ENCODE assay signal across 8 cellular contexts in the genomic region with DNA sequence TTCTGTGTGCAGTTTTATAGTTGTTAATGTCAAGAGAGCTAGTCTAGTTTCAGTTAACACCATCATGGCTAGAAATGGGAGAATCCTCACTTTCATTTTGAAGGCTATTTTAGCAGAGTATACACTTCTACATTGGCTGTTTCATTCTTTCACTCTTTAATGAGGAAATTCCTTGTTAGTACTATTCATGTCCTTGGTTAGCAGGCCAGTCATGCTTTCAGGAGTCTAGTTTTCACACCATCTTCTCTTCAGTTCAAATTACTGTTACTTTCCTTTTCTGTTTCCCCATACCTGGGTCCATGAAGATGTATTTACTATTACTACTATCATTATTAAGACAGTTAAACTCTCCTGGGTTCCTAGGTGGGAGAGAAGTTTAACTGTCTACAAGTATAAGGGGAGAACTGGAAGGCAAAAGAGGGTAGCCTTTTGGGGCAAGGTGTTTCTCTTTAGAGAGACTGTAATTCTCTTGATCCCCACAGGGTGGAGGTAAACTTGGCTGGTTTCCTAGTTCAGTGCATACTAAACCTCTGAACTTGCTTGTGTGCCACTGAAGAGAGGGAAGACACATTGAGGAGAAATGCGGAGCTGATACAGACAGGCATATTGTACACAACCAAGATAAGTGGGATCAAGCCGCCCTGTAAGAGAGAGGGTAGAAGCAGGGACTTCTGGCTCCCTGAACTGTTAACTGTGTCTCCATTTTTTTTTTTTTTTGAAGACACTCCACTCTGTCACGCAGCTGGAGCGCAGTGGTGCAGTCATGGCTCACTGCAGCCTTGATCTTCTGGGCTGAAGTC. TPM values are rescaled to one million over a fixed set of nuclear protein-coding genes. Genes with fewer than 3 reads are reported as not detected.
DNase-seq lines count a peak whose midpoint lies in the region; ATAC-seq and TF ChIP-seq lines count a peak whose summit lies in the region.

No MANE protein-coding gene starts in this region.

- ATAC-seq in HG03457 (IDR thresholded peaks at IDR 0.05; ENCODE audit: unreplicated experiment), result no peak
- no peak for ATAC-seq in GM19463 (IDR thresholded peaks at IDR 0.05; ENCODE audit: unreplicated experiment)

- DNase-seq in cardiac muscle cell (ENCODE audit: low read depth in 1 of 2, low spot score in 1 of 2) (peak; percentile 69 to 75), cardiac septum (ENCODE audit: low spot score) (no peak), MM.1S (peak; percentile 34), SK-MEL-5 (ENCODE audit: low read depth, low spot score) (peak; percentile 72), fibroblast of the conjunctiva (ENCODE audit: low read depth) (peak; percentile 40), renal cortical epithelial cell (ENCODE audit: low read depth) (peak; percentile 53)

- no peak overlapping the region for H3K4me2 ChIP-seq in MM.1S (ENCODE audit: low read depth, low read length)

- no peaks in the 10 kb centered on the region for H3K9me2 ChIP-seq in MM.1S (replicated peaks; ENCODE audit: insufficient read depth, low read length)

- no peak overlapping the region for H3K9ac ChIP-seq in MM.1S (ENCODE audit: low read length)

- in situ Hi-C loops in SK-MEL-5 (cut with HindIII; ENCODE audit: low pct_unique_long_range_greater_than_20kb, low sequenced_read_pairs), result no loop called here

- H3K9me3 ChIP-seq in cardiac muscle cell (ENCODE audit: low read depth) (no peaks in the 10 kb centered on the region), MM.1S (replicated peaks; ENCODE audit: insufficient read depth, low read length) (no peaks in the 10 kb centered on the region)

- intact Hi-C loops in cardiac septum (cut with DNase I), result loop anchor here (2.0 to 5.0 kb wide), 2 partner anchors 105 to 183 kb away; no protein-coding TSS in a partner anchor

- H3F3A ChIP-seq in MM.1S (ENCODE audit: insufficient read depth, low read length), result no peaks in the 10 kb centered on the region

- H3K27me3 ChIP-seq in cardiac muscle cell, result peaks cover 4% of the 10 kb centered on the region
- peaks cover 66% of the 10 kb centered on the region for H3K27me3 ChIP-seq in MM.1S (replicated peaks; ENCODE audit: insufficient read depth, low read length)

- H2AFZ ChIP-seq in MM.1S (ENCODE audit: low read length), result no peak overlapping the region

- H3K27ac ChIP-seq in cardiac muscle cell (no peak overlapping the region), MM.1S (ENCODE audit: low read length) (no peak overlapping the region)

- TF ChIP-seq CTCF in cardiac muscle cell (IDR thresholded peaks at IDR 0.05; ENCODE audit: low read depth, low read length) (peak; percentile 66), MM.1S (IDR thresholded peaks at IDR 0.05; ENCODE audit: low read length) (peak; percentile 63)

- H3K4me1 ChIP-seq in cardiac muscle cell (ENCODE audit: low read depth) (no peaks in the 10 kb centered on the region), MM.1S (ENCODE audit: low read length) (peaks cover 5% of the 10 kb centered on the region; the same call in 1 of the 2 replicates)

- no peaks in the 10 kb centered on the region for H3K36me3 ChIP-seq in cardiac muscle cell
- no peaks in the 10 kb centered on the region for H3K36me3 ChIP-seq in MM.1S (replicated peaks; ENCODE audit: insufficient read depth, low read length)

- H3K4me3 ChIP-seq in cardiac muscle cell, result no peak overlapping the region
- H3K4me3 ChIP-seq in MM.1S (ENCODE audit: low read length), result no peak overlapping the region

- no peaks in the 10 kb centered on the region for H4K20me1 ChIP-seq in MM.1S (ENCODE audit: insufficient read depth, low read length)

- no peaks in the 10 kb centered on the region for H3K79me2 ChIP-seq in MM.1S (ENCODE audit: low read length)

RNA-seq across cellular contexts. Expression of a gene that starts 41.3 kb away (rescaled TPM):
- total RNA-seq in cardiac muscle cell, result 0.21 and 0.25 TPM in 2 replicates
- 0.26 and 0.67 TPM in 2 replicates for polyA plus RNA-seq in cardiac muscle cell
- not detected for total RNA-seq in cardiac septum
- 0.21 and 0.50 TPM in 2 replicates for total RNA-seq in SK-MEL-5 (2014; rRNA removed; shearing (Covaris generic))
- polyA plus RNA-seq in SK-MEL-5 (2015; cell fraction: cytosol; rRNA removed), result 0.16 and 0.20 TPM in 2 replicates
- 3.5 and 7.8 TPM in 2 replicates for polyA plus RNA-seq in SK-MEL-5 (2015; cell fraction: nucleus; rRNA removed)
- total RNA-seq in renal cortical epithelial cell, result not detected in 2 replicates

RNA-seq across cellular contexts. Expression of a gene that starts 42.4 kb away (rescaled TPM):
- total RNA-seq in cardiac muscle cell (not detected in 2 replicates), cardiac septum (not detected), renal cortical epithelial cell (not detected in 2 replicates)
- 0.37 TPM in 1 of 2 replicates, not detected in the other for polyA plus RNA-seq in cardiac muscle cell
- total RNA-seq in SK-MEL-5 (2014; rRNA removed; shearing (Covaris generic)), result not detected in 2 replicates
- polyA plus RNA-seq in SK-MEL-5 (2015; cell fraction: cytosol; rRNA removed), result not detected in 2 replicates
- not detected in 2 replicates for polyA plus RNA-seq in SK-MEL-5 (2015; cell fraction: nucleus; rRNA removed)

RNA-seq across cellular contexts. Expression of a gene that starts 59.3 kb away (rescaled TPM):
- total RNA-seq in cardiac muscle cell (not detected in 2 replicates), cardiac septum (0.59 TPM), renal cortical epithelial cell (not detected in 2 replicates)
- 0.20 TPM in 1 of 2 replicates, not detected in the other for polyA plus RNA-seq in cardiac muscle cell
- total RNA-seq in SK-MEL-5 (2014; rRNA removed; shearing (Covaris generic)), result not detected in 2 replicates
- polyA plus RNA-seq in SK-MEL-5 (2015; cell fraction: cytosol; rRNA removed), result not detected in 2 replicates
- not detected in 2 replicates for polyA plus RNA-seq in SK-MEL-5 (2015; cell fraction: nucleus; rRNA removed)
